Comparison of ENCODE assay signal across 32 cellular contexts in the genomic region with DNA sequence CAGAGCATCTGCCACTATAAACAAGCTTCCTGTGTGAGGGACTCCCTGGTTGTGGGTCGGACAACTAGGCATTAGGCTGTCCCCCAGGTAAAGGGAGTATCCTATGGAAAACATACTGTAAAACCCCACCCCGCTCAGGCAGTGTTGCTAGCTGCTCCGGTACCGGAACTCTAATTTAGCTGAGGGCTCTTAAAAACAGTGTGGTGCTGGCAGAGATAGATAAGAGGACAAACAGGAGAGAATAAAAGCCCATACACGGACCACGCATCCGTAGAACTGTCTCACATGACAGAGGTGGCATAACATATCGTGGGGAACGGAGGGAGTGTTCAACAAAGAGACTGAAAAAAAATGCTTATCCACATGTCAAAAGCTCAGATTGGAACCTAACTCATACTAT. TPM values are rescaled to one million over a fixed set of nuclear protein-coding genes. Genes with fewer than 3 reads are reported as not detected.
DNase-seq lines count a peak whose midpoint lies in the region; ATAC-seq, FAIRE-seq and TF ChIP-seq lines count a peak whose summit lies in the region.
"Had no signal": no experiment of that assay in that cellular context is flagged by ENCODE, and none has a peak within 500 bp of the region (broad histone marks: within the 10 kb centered on the region; RNA-seq: fewer than 3 reads in every experiment).

No MANE protein-coding gene starts in this region.

- no peak overlapping the region for H3K14ac ChIP-seq in neuronal stem cell (ENCODE audit: low read length)

- no peak for TF ChIP-seq CTCF in HEK293 (tag by site-specific recombination; IDR thresholded peaks at IDR 0.05)
- no peak for TF ChIP-seq CTCF in pancreas (IDR thresholded peaks at IDR 0.05)

- intact Hi-C loops in posterior vena cava (cut with DNase I) (no loop called here), pancreas (cut with DNase I) (no loop called here)

- H3K4me1 ChIP-seq in HEK293 (ENCODE audit: control insufficient read depth, insufficient read depth, low read length) = no peaks in the 10 kb centered on the region
- H3K4me1 ChIP-seq in pancreas = no peaks in the 10 kb centered on the region
- H3K4me1 ChIP-seq in neuronal stem cell (ENCODE audit: control insufficient read depth in 2 of 2, insufficient read depth in 1 of 2, low read depth in 1 of 2, low read length in 2 of 2) = peaks cover 0 to 3% of the 10 kb centered on the region in 2 donors
- H3K4me1 ChIP-seq: adrenal gland, testis had no signal

- DNase-seq in NCI-H187 treated with DMSO at 0.1 percent for 48 hours (lab: John Stamatoyannopoulos, UW) (peak; percentile 16), OCI-M2 (lab: John Stamatoyannopoulos, UW; ENCODE audit: unreplicated experiment) (peak; percentile 24), posterior vena cava (ENCODE audit: low spot score) (peak; percentile 13), pancreas (no peak), neuronal stem cell (ENCODE audit: low spot score) (no peak)
- DNase-seq in activated naive CD4-positive, alpha-beta T cell treated with anti-CD3 and anti-CD28 coated beads, Interleukin-2, amount 50 U/mL, for 72 hours (ENCODE audit: low spot score in 2 of 2) = no peak
- DNase-seq: activated CD4-positive, alpha-beta T cell treated with anti-CD3 and anti-CD28 coated beads for 4 hours; activated naive CD4-positive, alpha-beta T cell; activated T-cell treated with anti-CD3 and anti-CD28 coated beads, Interleukin-2, amount 50 U/mL, for 48 hours; CD4-positive, CD25-positive, alpha-beta regulatory T cell; DMS 273 treated with DMSO at 0.1 percent for 48 hours; effector CD8-positive, alpha-beta T cell; foreskin fibroblast; GDM1; heart right ventricle; mesenchymal stem cell; naive thymus-derived CD4-positive, alpha-beta T cell; NCI-H1048; Peyer's patch; right cardiac atrium; stimulated activated CD4-positive, alpha-beta T cell treated with anti-CD3 and anti-CD28 coated beads, Interleukin-12 subunit alpha, Interleukin-12 subunit beta, amount 100 ng/mL, for 4 hours; stimulated activated CD4-positive, alpha-beta T cell treated with anti-CD3 and anti-CD28 coated beads, Interleukin-4, amount 100 ng/mL, for 4 hours; stimulated activated naive CD4-positive, alpha-beta T cell treated with Interleukin-2 at 50 U/mL for 16 hours; T-helper 1 cell; testis had no signal

- POLR2A ChIA-PET in HEK293 (lab: Yijun Ruan, JAX) = no interaction called here

- H3K4me2 ChIP-seq in neuronal stem cell (ENCODE audit: insufficient read depth, low read length, poor library complexity, severe bottlenecking) = no peak overlapping the region

- H2BK15ac ChIP-seq in neuronal stem cell (ENCODE audit: low read length) = no peak overlapping the region

- no peaks in the 10 kb centered on the region for H3K79me1 ChIP-seq in neuronal stem cell (ENCODE audit: low read depth, low read length)

- H3K36me3 Mint-ChIP-seq in activated naive CD4-positive, alpha-beta T cell treated with anti-CD3 and anti-CD28 coated beads, Interleukin-2, amount 50 U/mL, for 72 hours = no peaks in the 10 kb centered on the region
- H3K36me3 Mint-ChIP-seq: CD4-positive, CD25-positive, alpha-beta regulatory T cell; naive thymus-derived CD4-positive, alpha-beta T cell had no signal

- H3K27ac Mint-ChIP-seq in activated naive CD4-positive, alpha-beta T cell treated with anti-CD3 and anti-CD28 coated beads, Interleukin-2, amount 50 U/mL, for 72 hours = no peak overlapping the region
- H3K27ac Mint-ChIP-seq: CD4-positive, CD25-positive, alpha-beta regulatory T cell; naive thymus-derived CD4-positive, alpha-beta T cell had no signal

- H3K4ac ChIP-seq in neuronal stem cell (ENCODE audit: low read length) = no peak overlapping the region

- ATAC-seq in activated naive CD4-positive, alpha-beta T cell treated with anti-CD3 and anti-CD28 coated beads, Interleukin-2, amount 50 U/mL, for 72 hours = no peak
- no peak for ATAC-seq in pancreas
- ATAC-seq: heart right ventricle; HepG2; naive thymus-derived CD4-positive, alpha-beta T cell; right cardiac atrium had no signal

- H3K4me3 ChIP-seq in HEK293 (ENCODE audit: low read depth, low read length) = no peak overlapping the region
- no peak overlapping the region for H3K4me3 ChIP-seq in pancreas
- H3K4me3 ChIP-seq in neuronal stem cell (ENCODE audit: low read length in 2 of 2) = no peak overlapping the region
- H3K4me3 ChIP-seq: adrenal gland, heart right ventricle, Peyer's patch, testis had no signal

- no peaks in the 10 kb centered on the region for H3K36me3 ChIP-seq in HEK293 (ENCODE audit: control insufficient read depth in 2 of 2, insufficient read depth in 1 of 2, low read length in 2 of 2)
- no peaks in the 10 kb centered on the region for H3K36me3 ChIP-seq in pancreas
- H3K36me3 ChIP-seq in neuronal stem cell (replicated peaks in 1 of 2; ENCODE audit: control insufficient read depth in 2 of 2, insufficient read depth in 2 of 2, low read length in 2 of 2) = no peaks in the 10 kb centered on the region
- H3K36me3 ChIP-seq: adrenal gland, heart right ventricle, Peyer's patch had no signal

- CTCF ChIA-PET in HEK293 (lab: Yijun Ruan, JAX) = interaction anchor here (0.6 to 3.5 kb wide), 5 partner anchors 8 to 466 kb away, joined by 3 to 21 read pairs (median 6); no protein-coding TSS in a partner anchor

- WGBS in pancreas, 2 donors = 79 to 81% methylated on average over 9 of the region's 9 CpGs
- WGBS in neuronal stem cell (ENCODE audit: extremely low coverage in 2 of 2, insufficient read length in 2 of 2, insufficient replicate concordance in 1 of 2), 2 donors = no CpG with 5 or more reads among the region's 9 CpGs

- no peak overlapping the region for H3K23ac ChIP-seq in neuronal stem cell (ENCODE audit: low read depth, low read length, poor library complexity)

- no peak overlapping the region for H2AK5ac ChIP-seq in neuronal stem cell (ENCODE audit: low read depth, low read length)

- H4K8ac ChIP-seq in neuronal stem cell (ENCODE audit: low read depth, low read length) = no peak overlapping the region

- no peak overlapping the region for H2BK12ac ChIP-seq in neuronal stem cell (ENCODE audit: low read length)

- H3K27ac ChIP-seq in HEK293 (ENCODE audit: extremely low read depth, low read depth, low read length) (no peak overlapping the region), pancreas (no peak overlapping the region), neuronal stem cell (replicated peaks; ENCODE audit: low read length) (no peak overlapping the region)
- H3K27ac ChIP-seq: adrenal gland, heart right ventricle, HL-60, testis had no signal

- H3K18ac ChIP-seq in neuronal stem cell (ENCODE audit: low read length) = no peak overlapping the region

- H3K27me3 ChIP-seq in pancreas = no peaks in the 10 kb centered on the region
- H3K27me3 ChIP-seq in neuronal stem cell (ENCODE audit: control insufficient read depth in 3 of 3, insufficient read depth in 3 of 3, low read depth in 1 of 3, low read length in 3 of 3) = peaks cover 0 to 23% (median 0%) of the 10 kb centered on the region in 3 experiments
- H3K27me3 ChIP-seq: adrenal gland, heart right ventricle, Peyer's patch, testis had no signal

- no peaks in the 10 kb centered on the region for H3K9me3 Mint-ChIP-seq in activated naive CD4-positive, alpha-beta T cell treated with anti-CD3 and anti-CD28 coated beads, Interleukin-2, amount 50 U/mL, for 72 hours
- H3K9me3 Mint-ChIP-seq: CD4-positive, CD25-positive, alpha-beta regulatory T cell; naive thymus-derived CD4-positive, alpha-beta T cell had no signal

- H4K91ac ChIP-seq in neuronal stem cell (ENCODE audit: low read depth, low read length, poor library complexity) = no peak overlapping the region

- H3K9ac ChIP-seq in neuronal stem cell (ENCODE audit: low read depth, low read length, poor library complexity) = no peak overlapping the region

- no peak overlapping the region for H2BK5ac ChIP-seq in neuronal stem cell (ENCODE audit: low read length)

- H2AFZ ChIP-seq in neuronal stem cell (ENCODE audit: low read length) = no peak overlapping the region

- no peaks in the 10 kb centered on the region for H3K9me3 ChIP-seq in HEK293 (ENCODE audit: control insufficient read depth, insufficient read depth, low read depth, low read length)
- H3K9me3 ChIP-seq in pancreas = no peaks in the 10 kb centered on the region
- H3K9me3 ChIP-seq in neuronal stem cell (replicated peaks in 1 of 2; ENCODE audit: control insufficient read depth in 2 of 2, insufficient read depth in 1 of 2, low read depth in 1 of 2, low read length in 2 of 2) = peaks cover 0 to 2% of the 10 kb centered on the region in 2 donors
- H3K9me3 ChIP-seq: adrenal gland, Peyer's patch, testis had no signal

- no peak overlapping the region for H2BK120ac ChIP-seq in neuronal stem cell (ENCODE audit: low read depth, low read length)

- FAIRE-seq in pancreas (lab: Jason Lieb, UNC) = no peak
- FAIRE-seq: HepG2 had no signal

TF ChIP-seq in HEK293, 187 proteins besides CTCF, POLR2A, EP300 and RAD21:
- 0 out of 2 replicates have a peak, but pooled peaks have one; percentile 24 for TF ChIP-seq ZNF335 (tag by site-specific recombination; conservative IDR thresholded peaks at IDR 0.05)
- no peak for TF ChIP-seq ZNF664 (tag by site-specific recombination; IDR thresholded peaks at IDR 0.05)

RNA-seq across cellular contexts. Expression of gene MOGAT2, which starts 3.4 kb away (rescaled TPM):
- not detected for total RNA-seq in posterior vena cava
- not detected for total RNA-seq in activated naive CD4-positive, alpha-beta T cell treated with anti-CD3 and anti-CD28 coated beads, Interleukin-2, amount 50 U/mL, for 72 hours
- under 1 TPM in 1 of 6 donors, not detected in 5; 0.09 TPM for total RNA-seq in pancreas
- under 1 TPM; 0.08 to 0.09 TPM for polyA plus RNA-seq in pancreas
- polyA plus RNA-seq in neuronal stem cell (2013, experiment 1 of 2) = 0.06 TPM
- polyA plus RNA-seq in neuronal stem cell (2013, experiment 2 of 2) = 0.07 TPM
- total RNA-seq: activated CD8-positive, alpha-beta memory T cell treated with anti-CD3 and anti-CD28 coated beads for 36 hours; CD4-positive, CD25-positive, alpha-beta regulatory T cell; epithelial cell of proximal tubule; naive thymus-derived CD4-positive, alpha-beta T cell; osteoblast had no signal
- polyA plus RNA-seq: CD4-positive, CD25-positive, alpha-beta regulatory T cell; heart right ventricle; naive thymus-derived CD4-positive, alpha-beta T cell had no signal

RNA-seq across cellular contexts. Expression of gene MAP6, which starts 45.4 kb away (rescaled TPM):
- total RNA-seq in posterior vena cava = 10 to 100 TPM; 11.6 TPM
- under 1 TPM in 1 of 2 donors, not detected in 1; 0.06 TPM for total RNA-seq in activated naive CD4-positive, alpha-beta T cell treated with anti-CD3 and anti-CD28 coated beads, Interleukin-2, amount 50 U/mL, for 72 hours
- 1 to 10 TPM in 5 of 6 donors, under 1 TPM in 1; 0.88 to 3.2 (median 2.0) TPM for total RNA-seq in pancreas
- polyA plus RNA-seq in pancreas = 10 to 100 TPM in 1 of 2 donors, 1 to 10 TPM in 1; 4.2 to 17.4 TPM
- 29.9 TPM for polyA plus RNA-seq in neuronal stem cell (2013, experiment 1 of 2)
- 30.1 TPM for polyA plus RNA-seq in neuronal stem cell (2013, experiment 2 of 2)
- polyA plus RNA-seq: CD4-positive, CD25-positive, alpha-beta regulatory T cell; HepG2; naive thymus-derived CD4-positive, alpha-beta T cell had no signal

RNA-seq across cellular contexts. Expression of gene DGAT2, which starts 54.4 kb away (rescaled TPM):
- total RNA-seq in posterior vena cava = 1 to 10 TPM; 2.1 to 3.4 TPM
- 1 to 10 TPM; 1.1 to 3.9 TPM for total RNA-seq in activated naive CD4-positive, alpha-beta T cell treated with anti-CD3 and anti-CD28 coated beads, Interleukin-2, amount 50 U/mL, for 72 hours
- 10 to 100 TPM in 2 of 6 donors, 1 to 10 TPM in 1, under 1 TPM in 3; 0.56 to 15.7 (median 1.2) TPM for total RNA-seq in pancreas
- polyA plus RNA-seq in pancreas = 1 to 10 TPM; 3.0 to 4.0 TPM
- 1.9 TPM for polyA plus RNA-seq in neuronal stem cell (2013, experiment 1 of 2)
- polyA plus RNA-seq in neuronal stem cell (2013, experiment 2 of 2) = 2.0 TPM

Comparison
In these comparisons a context has a peak if more than half of its experiments do, and no peak if none do; other contexts are left out.
1. DNase-seq: peak in NCI-H187 treated with DMSO at 0.1 percent for 48 hours (single experiment), OCI-M2 (single experiment) and posterior vena cava (single experiment); none in activated naive CD4-positive, alpha-beta T cell treated with anti-CD3 and anti-CD28 coated beads, Interleukin-2, amount 50 U/mL, for 72 hours (0 of 2), pancreas (0 of 6) and neuronal stem cell (single experiment).